Comparison of ENCODE assay signal across 8 cellular contexts in genomic region chr1:148679050-148679786, GRCh38.
DNase-seq lines count a peak whose midpoint lies in the region; ATAC-seq and TF ChIP-seq lines count a peak whose summit lies in the region.
"Not testable (repeated sequence)": the region's sequence is repeated elsewhere in the genome, so short reads cannot be mapped to it uniquely, and the experiment has no call there.

No MANE protein-coding gene starts in this region.

- H3K9me3 Mint-ChIP-seq in CD14-positive monocyte, natural killer cell: not testable (repeated sequence)

- H3K27ac ChIP-seq in HUES48 (ENCODE audit: low read depth, low read length); SU-DHL-6 (ENCODE audit: low read depth, low read length): not testable (repeated sequence)
- H3K27ac ChIP-seq in right cardiac atrium (ENCODE audit: low read length), result peak overlapping the region; percentile 52

- peak overlapping the region; percentile 21; the same call in 1 of the 2 replicates for H3K4me3 ChIP-seq in HUES48 (ENCODE audit: low read depth, low read length)
- H3K4me3 ChIP-seq in SU-DHL-6 (ENCODE audit: insufficient read depth, low read length, poor library complexity, severe bottlenecking), result peak overlapping the region; percentile 52
- peak overlapping the region; percentile 64 for H3K4me3 ChIP-seq in right cardiac atrium (ENCODE audit: low read length)

- H4K20me1 ChIP-seq in SU-DHL-6 (ENCODE audit: low read depth, low read length), result not testable (repeated sequence)

- H3F3A ChIP-seq in SU-DHL-6 (ENCODE audit: insufficient read depth), result not testable (repeated sequence)

- H3K4me1 ChIP-seq in HUES48 (ENCODE audit: control insufficient read depth, insufficient read depth, low read length); right cardiac atrium (ENCODE audit: control insufficient read depth, insufficient read depth, low read length): not testable (repeated sequence)

- H3K27ac Mint-ChIP-seq in CD14-positive monocyte, result peak overlapping the region in 1 of 7 donors; percentile 60
- peak overlapping the region in 1 of 2 donors; percentile 77 for H3K27ac Mint-ChIP-seq in natural killer cell

- not testable (repeated sequence) for TF ChIP-seq CTCF in CD14-positive monocyte (IDR thresholded peaks at IDR 0.05); SU-DHL-6 (IDR thresholded peaks at IDR 0.05; ENCODE audit: insufficient read depth, low read length, poor library complexity, severe bottlenecking); natural killer cell (IDR thresholded peaks at IDR 0.05)

- H3K27me3 ChIP-seq in HUES48 (ENCODE audit: control insufficient read depth, insufficient read depth, low read length); SU-DHL-6 (ENCODE audit: low read length); right cardiac atrium (ENCODE audit: control insufficient read depth, insufficient read depth): not testable (repeated sequence)

- DNase-seq in CD14-positive monocyte (ENCODE audit: low spot score) (peak; percentile 28), activated T-helper 1 cell treated with Interleukin-2 at 50 U/mL for 16 hours (ENCODE audit: low read depth) (peak; percentile 0), dedifferentiated amniotic fluid mesenchymal stem cell (ENCODE audit: extremely low spot score) (peak; percentile 20), right cardiac atrium (peak in 2 of 3 donors; percentile 75 to 80), natural killer cell (peak; percentile 67)
- DNase-seq in stimulated activated CD8-positive, alpha-beta memory T cell treated with anti-CD3 and anti-CD28 coated beads, Interleukin-4, amount 100 ng/mL, for 24 hours (ENCODE audit: low read depth), result peak; percentile 13

- intact Hi-C loops in CD14-positive monocyte (cut with micrococcal nuclease); right cardiac atrium (cut with DNase I); natural killer cell (cut with micrococcal nuclease): not testable (repeated sequence)

- not testable (repeated sequence) for H3K4me2 ChIP-seq in SU-DHL-6 (ENCODE audit: low read depth, low read length, poor library complexity, severe bottlenecking)

- not testable (repeated sequence) for H3K27me3 Mint-ChIP-seq in CD14-positive monocyte (ENCODE audit: low read depth in 3 of 3); natural killer cell (ENCODE audit: low read depth in 2 of 2)

- H2AFZ ChIP-seq in SU-DHL-6 (ENCODE audit: low read depth, low read length, severe bottlenecking), result not testable (repeated sequence)

- not testable (repeated sequence) for H3K36me3 Mint-ChIP-seq in CD14-positive monocyte, natural killer cell

- H3K36me3 ChIP-seq in HUES48 (ENCODE audit: control insufficient read depth, insufficient read depth, low read length); SU-DHL-6 (ENCODE audit: low read length): not testable (repeated sequence)

- ATAC-seq in right cardiac atrium (peak in 1 of 2 donors; percentile 68), natural killer cell (peak; percentile 50 to 77 (median 77))

- H3K4me1 Mint-ChIP-seq in CD14-positive monocyte, natural killer cell: not testable (repeated sequence)

- not testable (repeated sequence) for H3K9ac ChIP-seq in HUES48 (ENCODE audit: low read depth, low read length)
- peak overlapping the region; percentile 51 for H3K9ac ChIP-seq in SU-DHL-6 (ENCODE audit: low read length)

- H3K79me2 ChIP-seq in SU-DHL-6 (ENCODE audit: insufficient read depth, low read length), result not testable (repeated sequence)

- peak overlapping the region in 1 of 2 donors; percentile 71 for H3K4me3 Mint-ChIP-seq in CD14-positive monocyte
- peak overlapping the region; percentile 81 for H3K4me3 Mint-ChIP-seq in natural killer cell

- H3K9me2 ChIP-seq in SU-DHL-6 (replicated peaks; ENCODE audit: insufficient read depth, low read length), result not testable (repeated sequence)

- 0% methylated on average over 34 of the region's 77 CpGs for WGBS in right cardiac atrium

- not testable (repeated sequence) for H3K9me3 ChIP-seq in HUES48 (ENCODE audit: control insufficient read depth, insufficient read depth, low read length); SU-DHL-6 (ENCODE audit: insufficient read depth, low read length); right cardiac atrium (ENCODE audit: control insufficient read depth, low read length)

Comparison
In these comparisons a context has a peak if more than half of its experiments do, and no peak if none do; other contexts are left out.
1. DNase-seq: peak in every context shown above with its lines; median percentile 78 in right cardiac atrium; 67 in natural killer cell; 28 in CD14-positive monocyte; 20 in dedifferentiated amniotic fluid mesenchymal stem cell; 13 in stimulated activated CD8-positive, alpha-beta memory T cell treated with anti-CD3 and anti-CD28 coated beads, Interleukin-4, amount 100 ng/mL, for 24 hours; 0 in activated T-helper 1 cell treated with Interleukin-2 at 50 U/mL for 16 hours.